Comparison of ENCODE assay signal across 20 cellular contexts in genomic region chr10:4820804-4821401, GRCh38. TPM values are rescaled to one million over a fixed set of nuclear protein-coding genes. Genes with fewer than 3 reads are reported as not detected.
A peak's percentile ranks its signal among the peaks of the same experiment; 100 is the strongest.
DNase-seq lines count a peak whose midpoint lies in the region; ATAC-seq and TF ChIP-seq lines count a peak whose summit lies in the region.
"Had no signal": no experiment of that assay in that cellular context is flagged by ENCODE, and none has a peak within 500 bp of the region (broad histone marks: within the 10 kb centered on the region; RNA-seq: fewer than 3 reads in every experiment).

No MANE protein-coding gene starts in this region.

- H3K9me3 Mint-ChIP-seq in activated naive CD8-positive, alpha-beta T cell (ENCODE audit: low read depth): no peaks in the 10 kb centered on the region
- no peaks in the 10 kb centered on the region for H3K9me3 Mint-ChIP-seq in activated naive CD8-positive, alpha-beta T cell treated with anti-CD3 and anti-CD28 coated beads, Interleukin-2, amount 50 U/mL, for 24 hours
- peaks cover 0 to 1% (median 0%) of the 10 kb centered on the region in 11 donors for H3K9me3 Mint-ChIP-seq in naive thymus-derived CD4-positive, alpha-beta T cell
- H3K9me3 Mint-ChIP-seq: activated T-helper 2 cell treated with anti-CD3 and anti-CD28 coated beads, Interferon-gamma antibody, Interleukin-2, Interleukin-4, amounts not matched to agents 10 μg/mL and 5 μg/mL and 100 μg/mL, durations not matched to agents 14 hours and 24 hours and 36 hours; CD4-positive, alpha-beta T cell; natural killer cell had no signal

- 20 to 22% methylated on average over 8 of the region's 8 CpGs for WGBS in tibial nerve, 2 donors

- peaks cover 11% of the 10 kb centered on the region for H3K27me3 Mint-ChIP-seq in activated naive CD8-positive, alpha-beta T cell
- H3K27me3 Mint-ChIP-seq in activated naive CD8-positive, alpha-beta T cell treated with anti-CD3 and anti-CD28 coated beads, Interleukin-2, amount 50 U/mL, for 24 hours: peaks cover 70% of the 10 kb centered on the region
- peaks cover 0 to 63% (median 13%) of the 10 kb centered on the region in 5 donors for H3K27me3 Mint-ChIP-seq in naive thymus-derived CD4-positive, alpha-beta T cell

- TF ChIP-seq POLR2A in tibial nerve (IDR thresholded peaks at IDR 0.05): no peak

- no peak overlapping the region for H3K4me3 ChIP-seq in naive thymus-derived CD4-positive, alpha-beta T cell (ENCODE audit: low read length)
- no peak overlapping the region for H3K4me3 ChIP-seq in tibial nerve

- no peak for DNase-seq in activated naive CD8-positive, alpha-beta T cell treated with anti-CD3 and anti-CD28 coated beads, Interleukin-2, amount 50 U/mL, for 24 hours
- peak; percentile 26 for DNase-seq in fibroblast of the conjunctiva (ENCODE audit: low read depth)
- DNase-seq in naive thymus-derived CD4-positive, alpha-beta T cell: no peak
- DNase-seq in tibial nerve (ENCODE audit: low spot score in 2 of 2): peak; percentile 23 to 60
- no peak for DNase-seq in dedifferentiated amniotic fluid mesenchymal stem cell (ENCODE audit: extremely low spot score)
- no peak for DNase-seq in NCI-H524 treated with DMSO at 0.1 percent for 48 hours (lab: John Stamatoyannopoulos, UW)
- DNase-seq in NK-92 (lab: John Stamatoyannopoulos, UW; ENCODE audit: unreplicated experiment): no peak
- DNase-seq: amniotic stem cell; CD4-positive, alpha-beta T cell; cortex of kidney; DND-41; Karpas-422; natural killer cell; NCI-H1694 treated with DMSO at 0.1 percent for 48 hours; stimulated activated CD4-positive, alpha-beta T cell treated with anti-CD3 and anti-CD28 coated beads, Interleukin-4, amount 100 ng/mL, for 1 hour; SW 1271 had no signal

- no peaks in the 10 kb centered on the region for H3K36me3 Mint-ChIP-seq in activated naive CD8-positive, alpha-beta T cell
- H3K36me3 Mint-ChIP-seq in activated naive CD8-positive, alpha-beta T cell treated with anti-CD3 and anti-CD28 coated beads, Interleukin-2, amount 50 U/mL, for 24 hours (ENCODE audit: low read depth): no peaks in the 10 kb centered on the region
- no peaks in the 10 kb centered on the region for H3K36me3 Mint-ChIP-seq in naive thymus-derived CD4-positive, alpha-beta T cell
- H3K36me3 Mint-ChIP-seq: natural killer cell, type B pancreatic cell had no signal

- POLR2A ChIA-PET in naive thymus-derived CD4-positive, alpha-beta T cell (lab: Charles Lee): interaction anchor here (2.4 kb wide), 1 partner anchor 15 kb away, joined by 6 read pairs; no protein-coding TSS in a partner anchor

- H3K27ac ChIP-seq in naive thymus-derived CD4-positive, alpha-beta T cell (ENCODE audit: low read depth, low read length): no peak overlapping the region
- H3K27ac ChIP-seq in tibial nerve: peak overlapping the region; percentile 5 to 84 (median 64)

- peak; percentile 16 to 94 for TF ChIP-seq EP300 in tibial nerve (IDR thresholded peaks at IDR 0.05)

- no peaks in the 10 kb centered on the region for H3K9me3 ChIP-seq in naive thymus-derived CD4-positive, alpha-beta T cell (ENCODE audit: control insufficient read depth in 2 of 3, low read length in 3 of 3)
- no peaks in the 10 kb centered on the region for H3K9me3 ChIP-seq in tibial nerve

- H3K36me3 ChIP-seq in naive thymus-derived CD4-positive, alpha-beta T cell (ENCODE audit: control insufficient read depth in 2 of 3, insufficient read depth in 3 of 3, low read length in 3 of 3): no peaks in the 10 kb centered on the region
- H3K36me3 ChIP-seq in tibial nerve: no peaks in the 10 kb centered on the region

- peaks cover 2% of the 10 kb centered on the region for H3K4me1 Mint-ChIP-seq in activated naive CD8-positive, alpha-beta T cell (ENCODE audit: low read depth)
- peaks cover 2% of the 10 kb centered on the region for H3K4me1 Mint-ChIP-seq in activated naive CD8-positive, alpha-beta T cell treated with anti-CD3 and anti-CD28 coated beads, Interleukin-2, amount 50 U/mL, for 24 hours
- peaks cover 0 to 3% (median 3%) of the 10 kb centered on the region in 7 donors for H3K4me1 Mint-ChIP-seq in naive thymus-derived CD4-positive, alpha-beta T cell

- peak overlapping the region; percentile 7 for H3K27ac Mint-ChIP-seq in activated naive CD8-positive, alpha-beta T cell
- H3K27ac Mint-ChIP-seq in activated naive CD8-positive, alpha-beta T cell treated with anti-CD3 and anti-CD28 coated beads, Interleukin-2, amount 50 U/mL, for 24 hours: no peak overlapping the region
- no peak overlapping the region for H3K27ac Mint-ChIP-seq in naive thymus-derived CD4-positive, alpha-beta T cell
- H3K27ac Mint-ChIP-seq: activated T-helper 2 cell treated with anti-CD3 and anti-CD28 coated beads, Interferon-gamma antibody, Interleukin-2, Interleukin-4, amounts not matched to agents 10 μg/mL and 5 μg/mL and 100 μg/mL, durations not matched to agents 14 hours and 24 hours and 36 hours; CD4-positive, alpha-beta T cell; natural killer cell; type B pancreatic cell had no signal

- no peaks in the 10 kb centered on the region for H3K27me3 ChIP-seq in naive thymus-derived CD4-positive, alpha-beta T cell (ENCODE audit: control insufficient read depth in 2 of 2, insufficient read depth in 2 of 2, low read length in 2 of 2)
- H3K27me3 ChIP-seq in tibial nerve: no peaks in the 10 kb centered on the region

- no peak for TF ChIP-seq CTCF in tibial nerve (IDR thresholded peaks at IDR 0.05)

- H3K4me3 Mint-ChIP-seq in activated naive CD8-positive, alpha-beta T cell: no peak overlapping the region
- H3K4me3 Mint-ChIP-seq in activated naive CD8-positive, alpha-beta T cell treated with anti-CD3 and anti-CD28 coated beads, Interleukin-2, amount 50 U/mL, for 24 hours: no peak overlapping the region
- no peak overlapping the region for H3K4me3 Mint-ChIP-seq in naive thymus-derived CD4-positive, alpha-beta T cell
- H3K4me3 Mint-ChIP-seq: CD4-positive, alpha-beta T cell; natural killer cell; type B pancreatic cell had no signal

- CTCF ChIA-PET in naive thymus-derived CD4-positive, alpha-beta T cell (lab: Charles Lee): interaction anchor here (1.3 kb wide), 1 partner anchor 613 kb away, joined by 3 read pairs; no protein-coding TSS in a partner anchor

- no peaks in the 10 kb centered on the region for H3K4me1 ChIP-seq in naive thymus-derived CD4-positive, alpha-beta T cell (ENCODE audit: control insufficient read depth in 2 of 2, insufficient read depth in 2 of 2, low read length in 2 of 2)
- peaks cover 0 to 33% (median 10%) of the 10 kb centered on the region in 4 donors for H3K4me1 ChIP-seq in tibial nerve

- ATAC-seq in activated naive CD8-positive, alpha-beta T cell treated with anti-CD3 and anti-CD28 coated beads, Interleukin-2, amount 50 U/mL, for 24 hours: no peak
- peak; percentile 45 for ATAC-seq in naive thymus-derived CD4-positive, alpha-beta T cell
- ATAC-seq: natural killer cell had no signal

- intact Hi-C loops in naive thymus-derived CD4-positive, alpha-beta T cell (cut with micrococcal nuclease): loop anchor here (10.0 kb wide), 3 partner anchors 864 to 1154 kb away; partner anchors contain the start of genes FBH1 (in 1 of the 2), IL15RA (in 1 of the 2) and TASOR2 (in 1 of the 2)

RNA-seq across cellular contexts. Expression of gene AKR1E2, which starts 5.1 kb away (rescaled TPM):
- total RNA-seq in naive thymus-derived CD4-positive, alpha-beta T cell: 10 to 100 TPM in 4 of 5 experiments, 1 to 10 TPM in 1; 8.6 to 26.0 (median 25.1) TPM
- 1 to 10 TPM; 3.6 to 4.9 TPM for polyA plus RNA-seq in naive thymus-derived CD4-positive, alpha-beta T cell
- 10 to 100 TPM; 12.7 to 24.3 (median 21.3) TPM for total RNA-seq in tibial nerve
- total RNA-seq: NCI-H460 had no signal

Comparison
In these comparisons a context has a peak if more than half of its experiments do, and no peak if none do; other contexts are left out.
1. DNase-seq: peak in fibroblast of the conjunctiva (single experiment) and tibial nerve (2 of 2); none in activated naive CD8-positive, alpha-beta T cell treated with anti-CD3 and anti-CD28 coated beads, Interleukin-2, amount 50 U/mL, for 24 hours (single experiment), naive thymus-derived CD4-positive, alpha-beta T cell (0 of 9), dedifferentiated amniotic fluid mesenchymal stem cell (single experiment), NCI-H524 treated with DMSO at 0.1 percent for 48 hours (single experiment) and NK-92 (single experiment).